15 cellular contexts compared by ENCODE assay signal in the genomic region with DNA sequence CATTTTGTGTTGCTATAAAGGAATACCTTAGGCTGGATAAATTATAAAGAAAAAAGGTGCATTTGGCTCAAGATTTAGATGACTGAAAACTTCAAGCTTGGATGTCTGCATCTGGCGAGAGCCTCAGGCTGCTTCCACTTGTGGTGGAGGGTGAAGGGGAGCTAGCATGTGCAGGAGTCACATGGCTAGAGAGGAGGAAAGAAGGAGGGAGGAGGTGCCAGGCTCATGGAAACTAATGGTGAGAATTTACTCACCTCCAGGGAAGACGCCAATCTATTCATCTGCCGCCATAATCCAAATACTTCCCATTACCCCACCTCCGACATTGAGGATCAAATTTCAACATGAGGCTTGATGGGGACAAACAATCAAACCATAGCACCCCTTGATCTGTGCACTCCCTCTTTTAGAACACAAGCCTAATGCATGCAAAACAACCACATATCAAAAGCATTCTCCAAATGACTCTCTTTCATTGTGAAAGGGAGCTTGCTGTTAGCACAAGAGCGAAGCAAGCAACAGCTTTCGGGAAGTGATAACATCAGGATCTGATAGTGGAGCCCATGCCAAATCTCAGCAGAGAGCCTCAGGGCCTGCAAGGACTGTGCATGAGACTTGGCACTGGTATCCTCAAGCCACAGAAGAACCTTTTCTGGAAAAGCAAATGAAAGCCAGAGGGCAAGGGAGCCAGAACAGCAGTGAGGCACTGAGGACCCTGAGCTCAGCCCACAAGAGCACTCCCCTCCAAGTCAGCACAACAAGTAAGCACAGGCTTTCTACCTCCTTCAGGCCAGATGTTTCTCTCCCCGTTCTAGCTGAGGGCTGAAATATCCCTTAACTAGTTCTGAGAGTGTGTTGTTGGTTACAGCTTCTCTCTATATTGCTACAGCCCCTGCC. TPM values are rescaled to one million over a fixed set of nuclear protein-coding genes. Genes with fewer than 3 reads are reported as not detected.
DNase-seq lines count a peak whose midpoint lies in the region; ATAC-seq and TF ChIP-seq lines count a peak whose summit lies in the region.
"Had no signal": no experiment of that assay in that cellular context is flagged by ENCODE, and none has a peak within 500 bp of the region (broad histone marks: within the 10 kb centered on the region; RNA-seq: fewer than 3 reads in every experiment).

No MANE protein-coding gene starts in this region.

- H3K4me3 ChIP-seq in IMR-90 (ENCODE audit: insufficient read depth, low read depth, low read length) (no peak overlapping the region), endodermal cell (ENCODE audit: low read length) (no peak overlapping the region), neural progenitor cell (no peak overlapping the region)
- H3K4me3 ChIP-seq: SK-N-MC had no signal

- H3K18ac ChIP-seq in IMR-90 (ENCODE audit: low read depth, low read length) = peak overlapping the region; percentile 56; the same call in 1 of the 2 replicates

- H3K56ac ChIP-seq in IMR-90 (ENCODE audit: extremely low read depth, insufficient read depth, low read length) = no peak overlapping the region

- no peak overlapping the region; the same call in 1 of the 2 replicates for H3K23ac ChIP-seq in IMR-90 (ENCODE audit: low read depth, low read length)

- H3F3A ChIP-seq in neural progenitor cell (ENCODE audit: low read depth) = no peaks in the 10 kb centered on the region

- H3K4me1 ChIP-seq in IMR-90 (ENCODE audit: control insufficient read depth, insufficient read depth, low read length) = peaks cover 2% of the 10 kb centered on the region; the same call in 1 of the 2 replicates
- H3K4me1 ChIP-seq in endodermal cell (ENCODE audit: control insufficient read depth, insufficient read depth, low read length) = no peaks in the 10 kb centered on the region
- H3K4me1 ChIP-seq in neural progenitor cell = no peaks in the 10 kb centered on the region

- no peak overlapping the region for H2BK5ac ChIP-seq in IMR-90 (ENCODE audit: low read depth, low read length, poor library complexity, severe bottlenecking)

- H3K27ac ChIP-seq in IMR-90 (ENCODE audit: insufficient read depth, low read length) = peak overlapping the region; percentile 31; the same call in 1 of the 2 replicates
- H3K27ac ChIP-seq in endodermal cell (ENCODE audit: low read depth, low read length) = no peak overlapping the region
- H3K27ac ChIP-seq in neural progenitor cell = no peak overlapping the region
- H3K27ac ChIP-seq in substantia nigra (ENCODE audit: low read depth, low read length, poor library complexity, severe bottlenecking) = no peak overlapping the region
- H3K27ac ChIP-seq: SK-N-MC had no signal

- H3K36me3 Mint-ChIP-seq in endodermal cell (ENCODE audit: low read depth) = no peaks in the 10 kb centered on the region
- H3K36me3 Mint-ChIP-seq in neural progenitor cell = no peaks in the 10 kb centered on the region
- H3K36me3 Mint-ChIP-seq: memory B cell had no signal

- H3K4ac ChIP-seq in IMR-90 (ENCODE audit: low read depth, low read length) = no peak overlapping the region

- peak; percentile 69 for ATAC-seq in IMR-90 (ENCODE audit: low read depth)

- intact Hi-C loops in IMR-90 (cut with micrococcal nuclease) = no loop called here

- no peak overlapping the region for H3K27ac Mint-ChIP-seq in endodermal cell
- H3K27ac Mint-ChIP-seq in neural progenitor cell = no peak overlapping the region
- H3K27ac Mint-ChIP-seq: memory B cell had no signal

- peak overlapping the region; percentile 27; the same call in 1 of the 2 replicates for H4K91ac ChIP-seq in IMR-90 (ENCODE audit: insufficient read depth, low read depth, low read length)

- dilution Hi-C loops in IMR-90 (cut with HindIII; ENCODE audit: low sequenced_read_pairs, unreplicated experiment) = no loop called here

- H3K9ac ChIP-seq in IMR-90 (ENCODE audit: low read depth, low read length) (no peak overlapping the region), endodermal cell (ENCODE audit: extremely low read depth, low read length, poor library complexity, severe bottlenecking) (no peak overlapping the region), neural progenitor cell (no peak overlapping the region)

- no peaks in the 10 kb centered on the region for H3K9me1 ChIP-seq in IMR-90 (ENCODE audit: insufficient read depth, low read length)

- H2AK9ac ChIP-seq in IMR-90 (replicated peaks; ENCODE audit: low read depth, low read length, poor library complexity) = no peak overlapping the region

- H3K4me2 ChIP-seq in IMR-90 (ENCODE audit: low read depth, low read length) (no peak overlapping the region; the same call in 1 of the 2 replicates), neural progenitor cell (no peak overlapping the region)

- TF ChIP-seq CTCF in IMR-90 (conservative IDR thresholded peaks at IDR 0.05; ENCODE audit: low read depth, low read length) (no peak), endodermal cell (conservative IDR thresholded peaks at IDR 0.05) (no peak), neural progenitor cell (IDR thresholded peaks at IDR 0.05) (no peak)

- peak overlapping the region; percentile 28 for H2AFZ ChIP-seq in IMR-90 (replicated peaks; ENCODE audit: low read length, poor library complexity)
- peak overlapping the region; percentile 42 for H2AFZ ChIP-seq in neural progenitor cell (replicated peaks)

- CTCF ChIA-PET in IMR-90 (lab: Yijun Ruan, JAX) = interaction anchor here (0.8 to 0.9 kb wide), 2 partner anchors 18 to 75 kb away, joined by 3 read pairs; no protein-coding TSS in a partner anchor

- 0 out of 2 replicates have a peak overlapping the region, but pooled peaks have one; percentile 39 for H3K14ac ChIP-seq in IMR-90 (replicated peaks; ENCODE audit: low read depth, low read length)

- H3K9me3 Mint-ChIP-seq in endodermal cell = no peaks in the 10 kb centered on the region
- H3K9me3 Mint-ChIP-seq in neural progenitor cell = no peaks in the 10 kb centered on the region
- H3K9me3 Mint-ChIP-seq: central memory CD8-positive, alpha-beta T cell; memory B cell had no signal

- DNase-seq in DMS79 treated with DMSO at 0.1 percent for 48 hours (lab: John Stamatoyannopoulos, UW) (peak; percentile 1), DMS79 (lab: John Stamatoyannopoulos, UW) (no peak), IMR-90 (peak; percentile 14), endodermal cell (peak; percentile 59), neural progenitor cell (ENCODE audit: low spot score) (no peak), RKO (ENCODE audit: low spot score) (no peak), substantia nigra (lab: John Stamatoyannopoulos, UW) (no peak), NCI-H187 (lab: John Stamatoyannopoulos, UW) (no peak)
- DNase-seq: 8988T; activated naive CD4-positive, alpha-beta T cell treated with anti-CD3 and anti-CD28 coated beads, Interleukin-2, amount 50 U/mL, for 16 hours; NCI-H1694; occipital lobe had no signal

- no peak overlapping the region; the same call in 2 of the 3 replicates for H2BK15ac ChIP-seq in IMR-90 (ENCODE audit: low read depth, low read length)

- no TSS peak for BruUV-seq in IMR-90 (replicated peaks; lab: Mats Ljungman, UMichigan)

- H2BK120ac ChIP-seq in IMR-90 (ENCODE audit: low read depth, low read length) = peak overlapping the region; percentile 21; the same call in 1 of the 2 replicates

- H3K27me3 Mint-ChIP-seq in endodermal cell (ENCODE audit: insufficient read depth) (peaks cover 7% of the 10 kb centered on the region), neural progenitor cell (ENCODE audit: insufficient read depth, low read depth) (peaks cover 6% of the 10 kb centered on the region)

- H2BK20ac ChIP-seq in IMR-90 (ENCODE audit: low read depth, low read length) = peak overlapping the region; percentile 51; the same call in 1 of the 2 replicates

- H3K9me3 ChIP-seq in IMR-90 (ENCODE audit: control insufficient read depth, insufficient read depth, low read length) (no peaks in the 10 kb centered on the region), endodermal cell (ENCODE audit: control insufficient read depth, low read length) (no peaks in the 10 kb centered on the region), neural progenitor cell (ENCODE audit: low read depth) (no peaks in the 10 kb centered on the region)

- H4K5ac ChIP-seq in IMR-90 (ENCODE audit: low read depth, low read length) = peak overlapping the region; percentile 8; the same call in 1 of the 2 replicates

- no peak for TF ChIP-seq POLR2A in IMR-90 (IDR thresholded peaks at IDR 0.05; ENCODE audit: low read depth, low read length)

- POLR2A ChIA-PET in IMR-90 (lab: Charles Lee; ENCODE audit: unreplicated experiment) = no interaction called here

- H4K8ac ChIP-seq in IMR-90 (ENCODE audit: low read depth in 2 of 2, low read length in 2 of 2) = no peak overlapping the region

- H3K36me3 ChIP-seq in IMR-90 (ENCODE audit: control insufficient read depth, insufficient read depth, low read length) (no peaks in the 10 kb centered on the region), endodermal cell (ENCODE audit: control insufficient read depth, insufficient read depth, low read length) (no peaks in the 10 kb centered on the region), neural progenitor cell (no peaks in the 10 kb centered on the region)

- 75% methylated on average over 4 of the region's 7 CpGs; no CpG with 5 or more reads in 1 of the 2 experiments for WGBS in IMR-90 (ENCODE audit: extremely low coverage in 2 of 2, insufficient read length in 1 of 2), 2 experiments
- WGBS in endodermal cell (ENCODE audit: insufficient coverage in 1 of 2, insufficient read length in 1 of 2), 2 experiments = 77 to 79% methylated on average over 6 to 7 of the region's 7 CpGs

- no peaks in the 10 kb centered on the region for H4K20me1 ChIP-seq in IMR-90 (ENCODE audit: insufficient read depth, low read length)
- no peaks in the 10 kb centered on the region for H4K20me1 ChIP-seq in neural progenitor cell (ENCODE audit: low read depth)

- in situ Hi-C loops in IMR-90 (cut with MboI; ENCODE audit: low sequenced_read_pairs) = no loop called here

- H3K4me1 Mint-ChIP-seq in endodermal cell (peaks cover 17% of the 10 kb centered on the region), neural progenitor cell (no peaks in the 10 kb centered on the region)
- H3K4me1 Mint-ChIP-seq: central memory CD8-positive, alpha-beta T cell; memory B cell had no signal

- no peaks in the 10 kb centered on the region for H3K79me1 ChIP-seq in IMR-90 (ENCODE audit: low read depth in 1 of 2, low read length in 2 of 2)

- no peak overlapping the region for H2AK5ac ChIP-seq in IMR-90 (ENCODE audit: low read depth, low read length)

- no peak for TF ChIP-seq RAD21 in IMR-90 (IDR thresholded peaks at IDR 0.05; ENCODE audit: low read length)

- no peaks in the 10 kb centered on the region for H3K79me2 ChIP-seq in neural progenitor cell (ENCODE audit: low read depth)

- H3K27me3 ChIP-seq in IMR-90 (ENCODE audit: control insufficient read depth, insufficient read depth, low read length) = no peaks in the 10 kb centered on the region
- H3K27me3 ChIP-seq in endodermal cell (ENCODE audit: control insufficient read depth, insufficient read depth, low read length, poor library complexity, severe bottlenecking) = no peaks in the 10 kb centered on the region
- no peaks in the 10 kb centered on the region for H3K27me3 ChIP-seq in neural progenitor cell

- H3K4me3 Mint-ChIP-seq in endodermal cell (no peak overlapping the region), neural progenitor cell (no peak overlapping the region)
- H3K4me3 Mint-ChIP-seq: central memory CD8-positive, alpha-beta T cell; memory B cell had no signal

RNA-seq across cellular contexts. Expression of a gene that starts 50.2 kb away (rescaled TPM):
- total RNA-seq in IMR-90 (2012; rRNA removed) (3,217 and 4,071 TPM in 2 replicates), endodermal cell (10 to 100 TPM; 13.9 to 16.5 TPM), neural progenitor cell (ENCODE audit: low replicate concordance) (14.6 and 17.6 TPM in 2 replicates)
- polyA plus RNA-seq in IMR-90 (2012; rRNA removed) = 1,562 and 1,711 TPM in 2 replicates
- 567 and 904 TPM in 2 replicates for polyA plus RNA-seq in IMR-90 (2012; cell fraction: cytosol; rRNA removed)
- polyA plus RNA-seq in IMR-90 (2012; cell fraction: nucleus; rRNA removed; ENCODE audit: low replicate concordance) = 2,496 and 5,799 TPM in 2 replicates
- polyA plus RNA-seq in endodermal cell (2013, experiment 1 of 2) = 27.0 TPM
- 28.3 TPM for polyA plus RNA-seq in endodermal cell (2013, experiment 2 of 2)

Comparison
In these comparisons a context has a peak if more than half of its experiments do, and no peak if none do; other contexts are left out.
1. DNase-seq: peak in DMS79 treated with DMSO at 0.1 percent for 48 hours (single experiment), IMR-90 (single experiment) and endodermal cell (single experiment); none in DMS79 (single experiment), neural progenitor cell (single experiment), RKO (single experiment), substantia nigra (0 of 49) and NCI-H187 (0 of 2).
2. RNA of a gene that starts 50.2 kb away (total RNA-seq): 3,217 to 4,071 TPM in IMR-90; 13.9 to 16.5 TPM in endodermal cell and 14.6 to 17.6 TPM in neural progenitor cell; every median in the first group is over 100 times any median in the second.